Comparison of ENCODE assay signal across 20 cellular contexts in genomic region chr4:91171217-91171616, GRCh38.
"Had no signal": no experiment of that assay in that cellular context is flagged by ENCODE, and none has a peak within 500 bp of the region (broad histone marks: within the 10 kb centered on the region; RNA-seq: fewer than 3 reads in every experiment).

No MANE protein-coding gene starts in this region.

- H3K27me3 Mint-ChIP-seq: progenitor cell of endocrine pancreas, T-helper 17 cell had no signal

- H3K36me3 Mint-ChIP-seq: mesothelial cell of epicardium had no signal

- H3K27ac Mint-ChIP-seq: activated CD8-positive, alpha-beta T cell treated with anti-CD3 and anti-CD28 coated beads, Interleukin-2, amount 10 ng/mL, durations not matched to agents 7 days and 5 days; activated naive CD4-positive, alpha-beta T cell treated with anti-CD3 and anti-CD28 coated beads, Interleukin-2, amount 50 U/mL, for 72 hours; mesothelial cell of epicardium; nephron progenitor cell; progenitor cell of endocrine pancreas; T-helper 17 cell; WTC11 had no signal

- H3K4me3 Mint-ChIP-seq: activated CD8-positive, alpha-beta T cell treated with anti-CD3 and anti-CD28 coated beads, Interleukin-2, amount 10 ng/mL, durations not matched to agents 7 days and 5 days; mesothelial cell of epicardium; nephron progenitor cell; T-helper 17 cell; WTC11 had no signal

- H3K27me3 ChIP-seq: body of pancreas, transverse colon, vagina had no signal

- H3K4me1 ChIP-seq: body of pancreas, transverse colon, vagina had no signal

- H3K4me1 Mint-ChIP-seq: mesothelial cell of epicardium, nephron progenitor cell, T-helper 17 cell had no signal

- DNase-seq: activated CD4-positive, alpha-beta T cell treated with anti-CD3 and anti-CD28 coated beads for 4 hours; activated CD8-positive, alpha-beta memory T cell treated with anti-CD3 and anti-CD28 coated beads, Interleukin-2, amount 50 U/mL, for 4 hours; activated CD8-positive, alpha-beta T cell treated with anti-CD3 and anti-CD28 coated beads, Interleukin-2, amount 10 ng/mL, durations not matched to agents 7 days and 5 days; activated effector memory CD4-positive, alpha-beta T cell treated with anti-CD3 and anti-CD28 coated beads, Interleukin-2, amount 50 U/mL, for 16 hours; activated T-cell treated with anti-CD3 and anti-CD28 coated beads, Interleukin-2, amount 50 U/mL, for 48 hours; body of pancreas; foreskin melanocyte; nephron progenitor cell; right cardiac atrium; stimulated activated CD4-positive, alpha-beta T cell treated with anti-CD3 and anti-CD28 coated beads, Interleukin-4, amount 100 ng/mL, for 24 hours; stimulated activated naive CD8-positive, alpha-beta T cell treated with anti-CD3 and anti-CD28 coated beads, Interleukin-15, Interleukin-2, amounts not matched to agents 100 U/mL and 50 U/mL, for 24 hours; T-helper 17 cell; transverse colon had no signal

- H3K9me3 ChIP-seq: body of pancreas, transverse colon, vagina had no signal

- H3K36me3 ChIP-seq: transverse colon, vagina had no signal

- H3K4me3 ChIP-seq: body of pancreas, lung, skin epidermis, transverse colon, vagina had no signal

- H3K27ac ChIP-seq: body of pancreas, skin epidermis, transverse colon, vagina had no signal

- ATAC-seq: activated CD8-positive, alpha-beta T cell treated with anti-CD3 and anti-CD28 coated beads, Interleukin-2, amount 10 ng/mL, durations not matched to agents 7 days and 5 days; activated naive CD4-positive, alpha-beta T cell treated with anti-CD3 and anti-CD28 coated beads, Interleukin-2, amount 50 U/mL, for 72 hours; body of pancreas; right cardiac atrium; stimulated activated naive CD8-positive, alpha-beta T cell treated with anti-CD3 and anti-CD28 coated beads, Interleukin-15, Interleukin-2, amounts not matched to agents 100 U/mL and 50 U/mL, for 24 hours; T-helper 17 cell; WTC11 had no signal
